1 cellular context compared by ENCODE assay signal in the genomic region with DNA sequence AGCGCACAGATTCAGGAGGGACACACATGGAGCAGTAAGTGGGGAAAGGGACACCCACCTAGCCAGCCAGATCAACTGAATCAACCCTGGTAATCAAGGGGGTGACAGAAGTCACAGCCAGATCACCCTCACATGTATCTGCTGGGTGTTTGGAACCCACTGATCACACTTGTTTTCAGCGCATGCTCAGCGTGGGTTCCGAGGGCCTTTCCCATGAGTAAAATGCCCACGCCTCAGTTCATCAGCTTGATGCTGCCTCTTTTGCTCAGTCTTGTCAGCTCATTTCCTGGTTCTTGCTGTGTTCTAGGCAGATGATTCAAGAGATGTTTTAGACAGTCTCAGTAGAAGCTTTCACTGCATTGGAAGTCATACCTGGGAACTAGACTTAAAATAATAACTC.
TF ChIP-seq lines count a peak whose summit lies in the region.

No MANE protein-coding gene starts in this region.

TF ChIP-seq in H1, 55 proteins besides CTCF, POLR2A, EP300 and RAD21:
- TF ChIP-seq FOSL1 (IDR thresholded peaks at IDR 0.05; ENCODE audit: insufficient read depth, low read depth, low read length) (no peak), KDM4A (IDR thresholded peaks at IDR 0.05; ENCODE audit: low read depth, low read length, severe bottlenecking) (no peak), NANOG (IDR thresholded peaks at IDR 0.05; ENCODE audit: insufficient read depth, low read depth, low read length, poor library complexity, severe bottlenecking) (no peak), SP1 (IDR thresholded peaks at IDR 0.05; ENCODE audit: low read depth, low read length) (no peak)
